In genomic region chr12:57454213-57454565, GRCh38 we compare ENCODE assay signal across 19 cellular contexts. TPM values are rescaled to one million over a fixed set of nuclear protein-coding genes. Genes with fewer than 3 reads are reported as not detected.
DNase-seq lines count a peak whose midpoint lies in the region; ATAC-seq lines count a peak whose summit lies in the region.
"Had no signal": no experiment of that assay in that cellular context is flagged by ENCODE, and none has a peak within 500 bp of the region (broad histone marks: within the 10 kb centered on the region; RNA-seq: fewer than 3 reads in every experiment).

No MANE protein-coding gene starts in this region.

- H3K4me1 Mint-ChIP-seq in activated naive CD4-positive, alpha-beta T cell treated with anti-CD3 and anti-CD28 coated beads for 36 hours (ENCODE audit: low read depth), result peaks cover 25% of the 10 kb centered on the region
- H3K4me1 Mint-ChIP-seq in activated naive CD8-positive, alpha-beta T cell treated with anti-CD3 and anti-CD28 coated beads, Interleukin-2, amount 50 U/mL, for 24 hours, result peaks cover 56% of the 10 kb centered on the region

- no peaks in the 10 kb centered on the region for H3K36me3 ChIP-seq in skeletal muscle tissue (ENCODE audit: control insufficient read depth in 3 of 3, insufficient read depth in 3 of 3, low read length in 3 of 3)
- H3K36me3 ChIP-seq: ascending aorta, gastroesophageal sphincter, lower lobe of right lung, uterus had no signal

- no peaks in the 10 kb centered on the region for H3K36me3 Mint-ChIP-seq in activated naive CD4-positive, alpha-beta T cell treated with anti-CD3 and anti-CD28 coated beads for 36 hours (ENCODE audit: low read depth)
- no peaks in the 10 kb centered on the region for H3K36me3 Mint-ChIP-seq in activated naive CD8-positive, alpha-beta T cell treated with anti-CD3 and anti-CD28 coated beads, Interleukin-2, amount 50 U/mL, for 24 hours (ENCODE audit: low read depth)
- H3K36me3 Mint-ChIP-seq: naive thymus-derived CD8-positive, alpha-beta T cell had no signal

- no peak for DNase-seq in activated naive CD4-positive, alpha-beta T cell treated with anti-CD3 and anti-CD28 coated beads for 36 hours
- no peak for DNase-seq in activated naive CD4-positive, alpha-beta T cell treated with anti-CD3 and anti-CD28 coated beads, Interleukin-2, amount 50 U/mL, for 16 hours
- no peak for DNase-seq in activated naive CD8-positive, alpha-beta T cell treated with anti-CD3 and anti-CD28 coated beads, Interleukin-2, amount 50 U/mL, for 24 hours
- DNase-seq in activated effector memory CD4-positive, alpha-beta T cell treated with anti-CD3 and anti-CD28 coated beads, Interleukin-2, amount 50 U/mL, for 16 hours, result no peak
- DNase-seq: ACHN; activated effector memory CD4-positive, alpha-beta T cell treated with Interleukin-2 at 50 U/mL for 16 hours; CD8-positive, alpha-beta T cell; lower lobe of right lung; naive thymus-derived CD8-positive, alpha-beta T cell; NCI-H2081 treated with DMSO at 0.1 percent for 48 hours; NCI-H524 treated with DMSO at 0.1 percent for 48 hours; uterus had no signal

- H3K9me3 ChIP-seq in skeletal muscle tissue (ENCODE audit: control insufficient read depth in 3 of 3, low read length in 3 of 3), result no peaks in the 10 kb centered on the region
- H3K9me3 ChIP-seq: ascending aorta, gastroesophageal sphincter, lower lobe of right lung, uterus had no signal

- H3K27ac ChIP-seq in skeletal muscle tissue (ENCODE audit: low read depth, low read length), result peak overlapping the region; percentile 81
- H3K27ac ChIP-seq: ascending aorta, gastroesophageal sphincter, lower lobe of right lung, uterus had no signal

- no peaks in the 10 kb centered on the region for H3K27me3 ChIP-seq in skeletal muscle tissue (ENCODE audit: control insufficient read depth in 3 of 3, insufficient read depth in 3 of 3, low read length in 3 of 3)
- H3K27me3 ChIP-seq: ascending aorta, uterus had no signal

- H3K27me3 Mint-ChIP-seq in activated naive CD4-positive, alpha-beta T cell treated with anti-CD3 and anti-CD28 coated beads for 36 hours (ENCODE audit: low read depth), result no peaks in the 10 kb centered on the region
- peaks cover 3% of the 10 kb centered on the region for H3K27me3 Mint-ChIP-seq in activated naive CD8-positive, alpha-beta T cell treated with anti-CD3 and anti-CD28 coated beads, Interleukin-2, amount 50 U/mL, for 24 hours
- H3K27me3 Mint-ChIP-seq: naive thymus-derived CD8-positive, alpha-beta T cell had no signal

- peaks cover 34 to 59% (median 48%) of the 10 kb centered on the region in 3 donors for H3K4me1 ChIP-seq in skeletal muscle tissue (ENCODE audit: control insufficient read depth in 3 of 3, insufficient read depth in 3 of 3, low read length in 3 of 3)

- intact Hi-C loops in activated naive CD4-positive, alpha-beta T cell treated with anti-CD3 and anti-CD28 coated beads for 36 hours (cut with micrococcal nuclease), result no loop called here

- peak overlapping the region; percentile 74 for H3K4me3 Mint-ChIP-seq in activated naive CD4-positive, alpha-beta T cell treated with anti-CD3 and anti-CD28 coated beads for 36 hours
- no peak overlapping the region for H3K4me3 Mint-ChIP-seq in activated naive CD8-positive, alpha-beta T cell treated with anti-CD3 and anti-CD28 coated beads, Interleukin-2, amount 50 U/mL, for 24 hours
- H3K4me3 Mint-ChIP-seq: CD8-positive, alpha-beta T cell; naive thymus-derived CD8-positive, alpha-beta T cell had no signal

- no peak for ATAC-seq in activated naive CD8-positive, alpha-beta T cell treated with anti-CD3 and anti-CD28 coated beads, Interleukin-2, amount 50 U/mL, for 24 hours
- no peak for ATAC-seq in HG03039 (IDR thresholded peaks at IDR 0.05; ENCODE audit: unreplicated experiment)
- ATAC-seq: CD8-positive, alpha-beta T cell; gastroesophageal sphincter; lower lobe of right lung; naive thymus-derived CD8-positive, alpha-beta T cell; SK-N-SH treated with all-trans-retinoic acid at 6 μM for 48 hours had no signal

- no peaks in the 10 kb centered on the region for H3K9me3 Mint-ChIP-seq in activated naive CD4-positive, alpha-beta T cell treated with anti-CD3 and anti-CD28 coated beads for 36 hours
- no peaks in the 10 kb centered on the region for H3K9me3 Mint-ChIP-seq in activated naive CD8-positive, alpha-beta T cell treated with anti-CD3 and anti-CD28 coated beads, Interleukin-2, amount 50 U/mL, for 24 hours
- H3K9me3 Mint-ChIP-seq: CD8-positive, alpha-beta T cell; naive thymus-derived CD8-positive, alpha-beta T cell had no signal

- CTCF ChIA-PET in activated naive CD4-positive, alpha-beta T cell treated with anti-CD3 and anti-CD28 coated beads for 36 hours (lab: Charles Lee), result interaction anchor here (0.6 to 11.0 kb wide), 12 partner anchors 21 to 267 kb away, joined by 3 to 172 read pairs (median 10); partner anchors contain the start of gene INHBC

- peak overlapping the region; percentile 46 for H3K27ac Mint-ChIP-seq in activated naive CD4-positive, alpha-beta T cell treated with anti-CD3 and anti-CD28 coated beads for 36 hours
- peak overlapping the region; percentile 72 for H3K27ac Mint-ChIP-seq in activated naive CD8-positive, alpha-beta T cell treated with anti-CD3 and anti-CD28 coated beads, Interleukin-2, amount 50 U/mL, for 24 hours
- H3K27ac Mint-ChIP-seq: CD8-positive, alpha-beta T cell had no signal

- H3K4me3 ChIP-seq in skeletal muscle tissue (ENCODE audit: low read length in 3 of 3), result no peak overlapping the region
- H3K4me3 ChIP-seq: ascending aorta, gastroesophageal sphincter, lower lobe of right lung, uterus had no signal

- no peak overlapping the region for H3K9ac ChIP-seq in skeletal muscle tissue (ENCODE audit: low read depth in 1 of 3, low read length in 3 of 3)

RNA-seq across cellular contexts. Expression of gene INHBE, which starts 0.9 kb away (rescaled TPM):
- 1 to 10 TPM in 1 of 2 experiments, under 1 TPM in 1; 0.81 to 1.0 TPM for total RNA-seq in activated naive CD4-positive, alpha-beta T cell treated with anti-CD3 and anti-CD28 coated beads for 36 hours
- 1.0 TPM for total RNA-seq in skeletal muscle tissue
- total RNA-seq: ascending aorta; CD8-positive, alpha-beta T cell; gastroesophageal sphincter; lower lobe of right lung; naive thymus-derived CD8-positive, alpha-beta T cell; posterior vena cava; uterus had no signal

RNA-seq across cellular contexts. Expression of gene GLI1, which starts 5.4 kb away (rescaled TPM):
- not detected for total RNA-seq in activated naive CD4-positive, alpha-beta T cell treated with anti-CD3 and anti-CD28 coated beads for 36 hours
- total RNA-seq in skeletal muscle tissue, result 5.2 TPM

RNA-seq across cellular contexts. Expression of gene INHBC, which starts 19.6 kb away (rescaled TPM):
- not detected for total RNA-seq in activated naive CD4-positive, alpha-beta T cell treated with anti-CD3 and anti-CD28 coated beads for 36 hours
- total RNA-seq in skeletal muscle tissue, result not detected
- total RNA-seq: ascending aorta, gastroesophageal sphincter, HT-29, lower lobe of right lung, posterior vena cava, uterus had no signal

RNA-seq across cellular contexts. Expression of gene R3HDM2, which starts 23.3 kb away (rescaled TPM):
- total RNA-seq in activated naive CD4-positive, alpha-beta T cell treated with anti-CD3 and anti-CD28 coated beads for 36 hours, result 10 to 100 TPM; 42.2 to 44.8 TPM
- total RNA-seq in skeletal muscle tissue, result 9.9 TPM

RNA-seq across cellular contexts. Expression of gene ARHGAP9, which starts 25.5 kb away (rescaled TPM):
- total RNA-seq in activated naive CD4-positive, alpha-beta T cell treated with anti-CD3 and anti-CD28 coated beads for 36 hours, result 10 to 100 TPM; 95.9 to 97.9 TPM
- total RNA-seq in skeletal muscle tissue, result 5.2 TPM
